ENCODE assay signal across 8 cellular contexts in the genomic region with DNA sequence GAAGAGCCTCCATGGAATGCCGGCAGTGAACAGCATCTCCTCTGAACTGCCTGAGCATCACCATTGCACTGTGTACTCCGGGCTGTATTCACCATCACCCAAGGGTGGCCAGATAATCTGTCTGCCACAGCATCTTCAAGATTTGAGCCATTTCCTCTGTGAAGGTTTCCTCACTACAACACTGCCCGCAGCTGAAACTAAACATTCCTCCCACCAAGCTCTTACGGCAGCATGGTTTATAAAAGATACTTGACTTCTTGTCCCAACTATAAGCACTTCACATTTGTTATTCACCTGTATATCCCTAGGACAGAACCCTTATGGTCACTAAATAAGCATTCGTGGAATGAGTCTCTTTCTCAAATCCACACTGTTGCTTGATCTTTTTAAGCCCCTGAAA.
"Had no signal": no experiment of that assay in that cellular context is flagged by ENCODE, and none has a peak within 500 bp of the region (broad histone marks: within the 10 kb centered on the region; RNA-seq: fewer than 3 reads in every experiment).

No MANE protein-coding gene starts in this region.

- H3K4me3 Mint-ChIP-seq: H9, HFFc6 had no signal

- H3K27ac Mint-ChIP-seq: H9, HFFc6 had no signal

- DNase-seq: GM23248, GOT3, H7, H9, HCEC 1CT, HFFc6 had no signal

- H3K27ac ChIP-seq: GM23248 had no signal

- H2AFZ ChIP-seq: GM23248 had no signal

- H3K4me3 ChIP-seq: GM23248, HAP-1 had no signal

- H3K36me3 ChIP-seq: HAP-1 had no signal

- H3K9me3 ChIP-seq: HAP-1 had no signal

- H3K9me3 Mint-ChIP-seq: HFFc6 had no signal

- ATAC-seq: HCT116 had no signal

- H3K4me1 ChIP-seq: HAP-1 had no signal

- H3K9ac ChIP-seq: GM23248 had no signal

- H3K4me1 Mint-ChIP-seq: H9 had no signal
